ENCODE assay signal across 9 cellular contexts in genomic region chr10:26485150-26485941, GRCh38. TPM values are rescaled to one million over a fixed set of nuclear protein-coding genes. Genes with fewer than 3 reads are reported as not detected.
A peak's percentile ranks its signal among the peaks of the same experiment; 100 is the strongest.
DNase-seq lines count a peak whose midpoint lies in the region; ATAC-seq, FAIRE-seq and TF ChIP-seq lines count a peak whose summit lies in the region.
"Had no signal": no experiment of that assay in that cellular context is flagged by ENCODE, and none has a peak within 500 bp of the region (broad histone marks: within the 10 kb centered on the region; RNA-seq: fewer than 3 reads in every experiment).

No MANE protein-coding gene starts in this region.

- peak overlapping the region; percentile 81 for H3K4me3 Mint-ChIP-seq in activated T-helper 17 cell treated with anti-CD3 and anti-CD28 coated beads, Interleukin-2, amount 50 U/mL, for 72 hours

- peak; percentile 64 for FAIRE-seq in GM18507 (lab: Jason Lieb, UNC)

- intact Hi-C loops in left ventricle myocardium inferior (cut with micrococcal nuclease), result no loop called here
- intact Hi-C loops in spleen (cut with DNase I; ENCODE audit: low total_unique reads), result no loop called here

- peak overlapping the region; percentile 97 for H3K27ac Mint-ChIP-seq in activated T-helper 17 cell treated with anti-CD3 and anti-CD28 coated beads, Interleukin-2, amount 50 U/mL, for 72 hours

- H3K4me3 ChIP-seq in left ventricle myocardium inferior, result no peak overlapping the region
- no peak overlapping the region for H3K4me3 ChIP-seq in spleen
- H3K4me3 ChIP-seq in WERI-Rb-1 (ENCODE audit: low read depth, low read length), result no peak overlapping the region
- H3K4me3 ChIP-seq: SJCRH30 had no signal

- 66 to 82% (median 72%) methylated on average over 5 of the region's 5 CpGs for WGBS in spleen, 5 donors

- no peaks in the 10 kb centered on the region for H3K9me3 Mint-ChIP-seq in activated T-helper 17 cell treated with anti-CD3 and anti-CD28 coated beads, Interleukin-2, amount 50 U/mL, for 72 hours

- no peaks in the 10 kb centered on the region for H3K27me3 Mint-ChIP-seq in activated T-helper 17 cell treated with anti-CD3 and anti-CD28 coated beads, Interleukin-2, amount 50 U/mL, for 72 hours

- ATAC-seq in activated T-helper 17 cell treated with anti-CD3 and anti-CD28 coated beads, Interleukin-2, amount 50 U/mL, for 72 hours (replicated peaks), result no peak
- ATAC-seq in GM21619 (IDR thresholded peaks at IDR 0.05; ENCODE audit: unreplicated experiment), result no peak

- H3K4me1 ChIP-seq in left ventricle myocardium inferior (peaks cover 31% of the 10 kb centered on the region), spleen (peaks cover 27 to 100% (median 87%) of the 10 kb centered on the region in 6 donors)
- H3K4me1 ChIP-seq: SJCRH30 had no signal

- H3K27ac ChIP-seq in left ventricle myocardium inferior (replicated peaks), result peak overlapping the region; percentile 66
- H3K27ac ChIP-seq in spleen, result peak overlapping the region in 5 of 8 donors; percentile 32 to 91 (median 75)
- H3K27ac ChIP-seq in WERI-Rb-1, result no peak overlapping the region
- H3K27ac ChIP-seq: KMS-11, SJCRH30 had no signal

- no peaks in the 10 kb centered on the region for H3K9me3 ChIP-seq in left ventricle myocardium inferior (replicated peaks)
- no peaks in the 10 kb centered on the region for H3K9me3 ChIP-seq in spleen
- no peaks in the 10 kb centered on the region for H3K9me3 ChIP-seq in WERI-Rb-1 (ENCODE audit: severe bottlenecking)
- H3K9me3 ChIP-seq: SJCRH30 had no signal

- peaks cover 49% of the 10 kb centered on the region for H3K4me1 Mint-ChIP-seq in activated T-helper 17 cell treated with anti-CD3 and anti-CD28 coated beads, Interleukin-2, amount 50 U/mL, for 72 hours

- DNase-seq in GM18507 (ENCODE audit: extremely low spot score, insufficient read length, low read depth) (no peak), left ventricle myocardium inferior (no peak), spleen (no peak), WERI-Rb-1 (no peak), activated gamma-delta T cell treated with Interleukin-2 at 50 U/mL for 16 hours (no peak)
- DNase-seq: SJCRH30 had no signal

- TF ChIP-seq CTCF in left ventricle myocardium inferior (IDR thresholded peaks at IDR 0.05; ENCODE audit: borderline replicate concordance) (no peak), spleen (IDR thresholded peaks at IDR 0.05 in 8 of 11, conservative IDR thresholded peaks at IDR 0.05 in 3 of 11) (no peak), WERI-Rb-1 (IDR thresholded peaks at IDR 0.05; ENCODE audit: low read depth, low read length) (no peak)

- H3K27me3 ChIP-seq in left ventricle myocardium inferior (ENCODE audit: low read depth) (no peaks in the 10 kb centered on the region), spleen (replicated peaks in 1 of 7) (no peaks in the 10 kb centered on the region), WERI-Rb-1 (ENCODE audit: insufficient read depth, low read depth, severe bottlenecking) (no peaks in the 10 kb centered on the region)

- H3K36me3 ChIP-seq in left ventricle myocardium inferior, result no peaks in the 10 kb centered on the region
- H3K36me3 ChIP-seq in spleen, result peaks cover 0 to 9% (median 0%) of the 10 kb centered on the region in 6 donors
- no peaks in the 10 kb centered on the region for H3K36me3 ChIP-seq in WERI-Rb-1
- H3K36me3 ChIP-seq: SJCRH30 had no signal

- peaks cover 34% of the 10 kb centered on the region for H3K36me3 Mint-ChIP-seq in activated T-helper 17 cell treated with anti-CD3 and anti-CD28 coated beads, Interleukin-2, amount 50 U/mL, for 72 hours (ENCODE audit: low read depth)

- no peak for TF ChIP-seq POLR2A in spleen (IDR thresholded peaks at IDR 0.05)

RNA-seq across cellular contexts. Expression of gene APBB1IP, which starts 47.2 kb away (rescaled TPM):
- total RNA-seq in activated T-helper 17 cell treated with anti-CD3 and anti-CD28 coated beads, Interleukin-2, amount 50 U/mL, for 72 hours, result 10 to 100 TPM; 46.5 to 50.4 TPM
- total RNA-seq in left ventricle myocardium inferior, result 2.6 TPM
- total RNA-seq in spleen, result 100 to 1,000 TPM in 1 of 7 donors, 10 to 100 TPM in 6; 67.8 to 136 (median 84.6) TPM
- 10 to 100 TPM; 19.7 to 24.9 (median 21.8) TPM for polyA plus RNA-seq in spleen
- total RNA-seq: SJCRH30 had no signal

Comparison
In these comparisons a context has a peak if more than half of its experiments do, and no peak if none do; other contexts are left out.
1. RNA of gene APBB1IP, which starts 47.2 kb away (total RNA-seq): 67.8 to 136 TPM in spleen and 46.5 to 50.4 TPM in activated T-helper 17 cell treated with anti-CD3 and anti-CD28 coated beads, Interleukin-2, amount 50 U/mL, for 72 hours; 2.6 TPM in left ventricle myocardium inferior (single experiment); every median in the first group is over 10 times any median in the second.